Comparison of ENCODE assay signal across 1 cellular context in genomic region chr4:39697740-39698423, GRCh38.
TF ChIP-seq lines count a peak whose summit lies in the region.

UBE2K (plus strand) TSS chr4:39698136; CDS start chr4:39698328, 192 bp downstream.

TF ChIP-seq in HCT116, 20 proteins besides CTCF, POLR2A, EP300 and RAD21 (continued from another document):
- no peak for TF ChIP-seq ZBTB33 (IDR thresholded peaks at IDR 0.05; ENCODE audit: extremely low read depth, insufficient replicate concordance, low read length)
- TF ChIP-seq ZNF274 (IDR thresholded peaks at IDR 0.05; ENCODE audit: low read depth, low read length): no peak
- TF ChIP-seq SIN3A (IDR thresholded peaks at IDR 0.05; ENCODE audit: low read depth): peak; percentile 63; the same call in 1 of the 2 replicates
- TF ChIP-seq EZH2 (IDR thresholded peaks at IDR 0.05): no peak
- TF ChIP-seq SP1 (IDR thresholded peaks at IDR 0.05; ENCODE audit: low read depth): no peak
- TF ChIP-seq TCF7L2 (IDR thresholded peaks at IDR 0.05; ENCODE audit: borderline replicate concordance, extremely low read depth, insufficient read depth, insufficient read length): no peak
- TF ChIP-seq JUND (IDR thresholded peaks at IDR 0.05): no peak
- no peak for TF ChIP-seq ELF1 (IDR thresholded peaks at IDR 0.05; ENCODE audit: borderline replicate concordance, low read depth)
- TF ChIP-seq EGR1 (IDR thresholded peaks at IDR 0.05; ENCODE audit: low read depth): no peak
TF ChIP-seq in HCT116: peak in this region for 5.
